In the genomic region with DNA sequence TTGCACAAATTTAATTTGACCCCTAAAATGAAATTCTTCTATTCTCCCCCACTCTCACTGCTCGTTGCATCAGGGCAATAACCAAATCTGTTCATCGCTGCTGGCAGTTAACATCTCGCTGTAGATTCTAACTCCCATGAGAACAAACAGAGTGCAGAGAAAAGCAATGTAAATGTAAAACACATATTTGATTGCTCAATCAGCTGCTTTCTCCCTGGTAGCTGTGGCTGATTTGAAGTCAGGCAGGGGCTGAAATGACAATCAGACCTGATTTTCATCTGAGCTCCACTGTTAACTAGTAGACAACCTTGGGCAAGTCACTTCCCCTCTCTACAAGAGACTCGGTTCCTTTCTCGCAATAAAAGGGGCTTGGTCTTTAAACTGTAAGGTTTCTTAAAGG, we compare ENCODE assay signal across 23 cellular contexts.
DNase-seq lines count a peak whose midpoint lies in the region; ATAC-seq and TF ChIP-seq lines count a peak whose summit lies in the region.
"Had no signal": no experiment of that assay in that cellular context is flagged by ENCODE, and none has a peak within 500 bp of the region (broad histone marks: within the 10 kb centered on the region; RNA-seq: fewer than 3 reads in every experiment).

No MANE protein-coding gene starts in this region.

- no peaks in the 10 kb centered on the region for H4K20me1 ChIP-seq in IMR-90 (ENCODE audit: insufficient read depth, low read length)
- H4K20me1 ChIP-seq: BLaER1 treated with 17β-estradiol and CSF1 and Interleukin-3, amounts not matched to agents 10 nM and 100 nM had no signal

- no peak overlapping the region for H2BK5ac ChIP-seq in IMR-90 (ENCODE audit: low read depth, low read length, poor library complexity, severe bottlenecking)

- H3K56ac ChIP-seq in IMR-90 (ENCODE audit: extremely low read depth, insufficient read depth, low read length): no peak overlapping the region

- H3K27me3 ChIP-seq in IMR-90 (ENCODE audit: control insufficient read depth, insufficient read depth, low read length): no peaks in the 10 kb centered on the region
- H3K27me3 ChIP-seq: BLaER1 treated with 17β-estradiol and CSF1 and Interleukin-3, amounts not matched to agents 10 nM and 100 nM had no signal

- WGBS in IMR-90 (ENCODE audit: extremely low coverage in 2 of 2, insufficient read length in 1 of 2), 2 experiments: 100% methylated on average over 1 of the region's 5 CpGs; no CpG with 5 or more reads in 1 of the 2 experiments

- no peak for ATAC-seq in IMR-90 (ENCODE audit: low read depth)
- ATAC-seq in WTC11: no peak
- ATAC-seq: A549, GM12878 had no signal

- peaks cover 10% of the 10 kb centered on the region for H3K4me1 Mint-ChIP-seq in glutamatergic neuron (ENCODE audit: low read depth, unreplicated experiment)
- no peaks in the 10 kb centered on the region for H3K4me1 Mint-ChIP-seq in WTC11
- H3K4me1 Mint-ChIP-seq: CD8-positive, alpha-beta memory T cell had no signal

- H3K27ac ChIP-seq in IMR-90 (ENCODE audit: insufficient read depth, low read length): no peak overlapping the region
- H3K27ac ChIP-seq: BLaER1 treated with 17β-estradiol and CSF1 and Interleukin-3, amounts not matched to agents 10 nM and 100 nM had no signal

- in situ Hi-C loops in IMR-90 (cut with MboI; ENCODE audit: low sequenced_read_pairs): no loop called here

- no peak for TF ChIP-seq POLR2A in IMR-90 (IDR thresholded peaks at IDR 0.05; ENCODE audit: low read depth, low read length)

- DNase-seq in NCI-H526 (lab: John Stamatoyannopoulos, UW): peak; percentile 10 to 15
- DNase-seq in NCI-H526 treated with DMSO at 0.1 percent for 48 hours (lab: John Stamatoyannopoulos, UW): no peak
- DNase-seq in IMR-90: no peak
- DNase-seq in glutamatergic neuron: no peak
- no peak for DNase-seq in WTC11 (ENCODE audit: low spot score)
- no peak for DNase-seq in foreskin melanocyte
- DNase-seq in SHP77 treated with DMSO at 0.1 percent for 48 hours (lab: John Stamatoyannopoulos, UW): no peak
- DNase-seq: 8988T; ACHN; AML-193; BE2C; CD4-positive, alpha-beta T cell; CD8-positive, alpha-beta memory T cell; DMS 273 treated with DMSO at 0.1 percent for 48 hours; EL; GDM1; GOT3; HFFc6 had no signal

- H3K27me3 Mint-ChIP-seq in glutamatergic neuron (ENCODE audit: unreplicated experiment) (no peaks in the 10 kb centered on the region), WTC11 (ENCODE audit: low read depth) (no peaks in the 10 kb centered on the region; the same call in none of the 2 replicates)

- H3K4me3 Mint-ChIP-seq in glutamatergic neuron (ENCODE audit: unreplicated experiment) (peak overlapping the region; percentile 39), WTC11 (no peak overlapping the region)
- H3K4me3 Mint-ChIP-seq: CD14-positive monocyte; CD4-positive, alpha-beta T cell; CD8-positive, alpha-beta memory T cell; HFFc6 had no signal

- no peak overlapping the region for H3K23ac ChIP-seq in IMR-90 (ENCODE audit: low read depth, low read length)

- H2BK15ac ChIP-seq in IMR-90 (ENCODE audit: low read depth, low read length): no peak overlapping the region

- H3K9me3 ChIP-seq in IMR-90 (ENCODE audit: control insufficient read depth, insufficient read depth, low read length): no peaks in the 10 kb centered on the region
- H3K9me3 ChIP-seq: A549; BE2C; BLaER1 treated with 17β-estradiol and CSF1 and Interleukin-3, amounts not matched to agents 10 nM and 100 nM; HAP-1 had no signal

- no TSS peak for BruUV-seq in IMR-90 (replicated peaks; lab: Mats Ljungman, UMichigan)

- H3K14ac ChIP-seq in IMR-90 (replicated peaks; ENCODE audit: low read depth, low read length): no peak overlapping the region

- no peaks in the 10 kb centered on the region for H3K36me3 ChIP-seq in IMR-90 (ENCODE audit: control insufficient read depth, insufficient read depth, low read length)
- H3K36me3 ChIP-seq: BE2C; BLaER1 treated with 17β-estradiol and CSF1 and Interleukin-3, amounts not matched to agents 10 nM and 100 nM; HAP-1 had no signal

- H3K27ac Mint-ChIP-seq in glutamatergic neuron (ENCODE audit: unreplicated experiment) (peak overlapping the region; percentile 46), WTC11 (no peak overlapping the region)
- H3K27ac Mint-ChIP-seq: CD4-positive, alpha-beta T cell; CD8-positive, alpha-beta memory T cell; HFFc6 had no signal

- dilution Hi-C loops in IMR-90 (cut with HindIII; ENCODE audit: low sequenced_read_pairs, unreplicated experiment): no loop called here

- TF ChIP-seq CTCF in IMR-90 (conservative IDR thresholded peaks at IDR 0.05; ENCODE audit: low read depth, low read length) (no peak), glutamatergic neuron (IDR thresholded peaks at IDR 0.05; ENCODE audit: partially characterized antibody, unreplicated experiment) (no peak), WTC11 (IDR thresholded peaks at IDR 0.05) (no peak)

- H3K4ac ChIP-seq in IMR-90 (ENCODE audit: low read depth, low read length): no peak overlapping the region

- no peak overlapping the region for H4K91ac ChIP-seq in IMR-90 (ENCODE audit: insufficient read depth, low read depth, low read length)

- no peak overlapping the region for H3K4me2 ChIP-seq in IMR-90 (ENCODE audit: low read depth, low read length)
- H3K4me2 ChIP-seq: A549; BLaER1 treated with 17β-estradiol and CSF1 and Interleukin-3, amounts not matched to agents 10 nM and 100 nM had no signal

- no peak overlapping the region for H3K18ac ChIP-seq in IMR-90 (ENCODE audit: low read depth, low read length)

- H4K8ac ChIP-seq in IMR-90 (ENCODE audit: low read depth in 2 of 2, low read length in 2 of 2): no peak overlapping the region

- H3K36me3 Mint-ChIP-seq in glutamatergic neuron (ENCODE audit: unreplicated experiment) (no peaks in the 10 kb centered on the region), WTC11 (no peaks in the 10 kb centered on the region)
- H3K36me3 Mint-ChIP-seq: CD14-positive monocyte; CD8-positive, alpha-beta memory T cell had no signal

- H3K9me3 Mint-ChIP-seq in glutamatergic neuron (ENCODE audit: unreplicated experiment) (no peaks in the 10 kb centered on the region), WTC11 (no peaks in the 10 kb centered on the region)
- H3K9me3 Mint-ChIP-seq: CD4-positive, alpha-beta T cell; HFFc6 had no signal

- no peaks in the 10 kb centered on the region for H3K9me1 ChIP-seq in IMR-90 (ENCODE audit: insufficient read depth, low read length)

- no peak overlapping the region for H3K4me3 ChIP-seq in IMR-90 (ENCODE audit: insufficient read depth, low read depth, low read length)
- H3K4me3 ChIP-seq: A549; BLaER1 treated with 17β-estradiol and CSF1 and Interleukin-3, amounts not matched to agents 10 nM and 100 nM; GM12878; HAP-1 had no signal

- H2AK5ac ChIP-seq in IMR-90 (ENCODE audit: low read depth, low read length): no peak overlapping the region

- TF ChIP-seq RAD21 in IMR-90 (IDR thresholded peaks at IDR 0.05; ENCODE audit: low read length): no peak

- intact Hi-C loops in IMR-90 (cut with micrococcal nuclease): no loop called here

- no peaks in the 10 kb centered on the region for H3K79me1 ChIP-seq in IMR-90 (ENCODE audit: low read depth in 1 of 2, low read length in 2 of 2)

- H4K5ac ChIP-seq in IMR-90 (ENCODE audit: low read depth, low read length): no peak overlapping the region

- no peak overlapping the region for H3K9ac ChIP-seq in IMR-90 (ENCODE audit: low read depth, low read length)
- H3K9ac ChIP-seq: BLaER1 treated with 17β-estradiol and CSF1 and Interleukin-3, amounts not matched to agents 10 nM and 100 nM had no signal

- H2AFZ ChIP-seq in IMR-90 (replicated peaks; ENCODE audit: low read length, poor library complexity): no peak overlapping the region

- CTCF ChIA-PET in IMR-90 (lab: Yijun Ruan, JAX) (interaction anchor here (0.7 kb wide), 1 partner anchor 100 kb away, joined by 3 read pairs; no protein-coding TSS in a partner anchor), WTC11 (lab: Charles Lee) (no interaction called here)

- no peaks in the 10 kb centered on the region for H3K4me1 ChIP-seq in IMR-90 (ENCODE audit: control insufficient read depth, insufficient read depth, low read length)
- H3K4me1 ChIP-seq: A549, BE2C, HAP-1 had no signal

- H2BK120ac ChIP-seq in IMR-90 (ENCODE audit: low read depth, low read length): no peak overlapping the region

- no peak overlapping the region for H2BK20ac ChIP-seq in IMR-90 (ENCODE audit: low read depth, low read length)

- POLR2A ChIA-PET in IMR-90 (lab: Charles Lee; ENCODE audit: unreplicated experiment): no interaction called here
- POLR2A ChIA-PET in WTC11 (lab: Charles Lee): interaction anchor here (0.7 kb wide), 1 partner anchor 556 kb away, joined by 3 read pairs; no protein-coding TSS in a partner anchor

- no peak overlapping the region for H2AK9ac ChIP-seq in IMR-90 (replicated peaks; ENCODE audit: low read depth, low read length, poor library complexity)

TF ChIP-seq in IMR-90, 13 proteins besides CTCF, POLR2A, EP300 and RAD21 (continues in another document):
- TF ChIP-seq FOS (IDR thresholded peaks at IDR 0.05; ENCODE audit: low read depth, low read length) (no peak), BHLHE40 (IDR thresholded peaks at IDR 0.05; ENCODE audit: low read depth, low read length) (no peak), MXI1 (IDR thresholded peaks at IDR 0.05; ENCODE audit: borderline replicate concordance, low read depth, low read length) (no peak), RFX5 (IDR thresholded peaks at IDR 0.05; ENCODE audit: low read depth, low read length) (no peak)
- TF ChIP-seq, protein P1, sequence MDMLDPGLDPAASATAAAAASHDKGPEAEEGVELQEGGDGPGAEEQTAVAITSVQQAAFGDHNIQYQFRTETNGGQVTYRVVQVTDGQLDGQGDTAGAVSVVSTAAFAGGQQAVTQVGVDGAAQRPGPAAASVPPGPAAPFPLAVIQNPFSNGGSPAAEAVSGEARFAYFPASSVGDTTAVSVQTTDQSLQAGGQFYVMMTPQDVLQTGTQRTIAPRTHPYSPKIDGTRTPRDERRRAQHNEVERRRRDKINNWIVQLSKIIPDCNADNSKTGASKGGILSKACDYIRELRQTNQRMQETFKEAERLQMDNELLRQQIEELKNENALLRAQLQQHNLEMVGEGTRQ (IDR thresholded peaks at IDR 0.05; ENCODE audit: low read depth, low read length): no peak

TF ChIP-seq in WTC11, 78 proteins besides CTCF, POLR2A, EP300 and RAD21 (continues in another document):
- no peak for TF ChIP-seq RELA (CRISPR knock-in tag; IDR thresholded peaks at IDR 0.05; ENCODE audit: borderline replicate concordance)
- TF ChIP-seq NR2C2 (CRISPR knock-in tag; IDR thresholded peaks at IDR 0.05): no peak
- TF ChIP-seq TEAD4 (CRISPR knock-in tag; IDR thresholded peaks at IDR 0.05): no peak
- no peak for TF ChIP-seq CREM (CRISPR knock-in tag; IDR thresholded peaks at IDR 0.05)
- TF ChIP-seq, protein P2, sequence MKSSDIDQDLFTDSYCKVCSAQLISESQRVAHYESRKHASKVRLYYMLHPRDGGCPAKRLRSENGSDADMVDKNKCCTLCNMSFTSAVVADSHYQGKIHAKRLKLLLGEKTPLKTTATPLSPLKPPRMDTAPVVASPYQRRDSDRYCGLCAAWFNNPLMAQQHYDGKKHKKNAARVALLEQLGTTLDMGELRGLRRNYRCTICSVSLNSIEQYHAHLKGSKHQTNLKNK (CRISPR knock-in tag; IDR thresholded peaks at IDR 0.05): no peak
- TF ChIP-seq ZNF396 (CRISPR knock-in tag; IDR thresholded peaks at IDR 0.05; ENCODE audit: borderline replicate concordance): no peak

Comparison
In these comparisons a context has a peak if more than half of its experiments do, and no peak if none do; other contexts are left out.
1. DNase-seq: peak in NCI-H526 (2 of 2); none in NCI-H526 treated with DMSO at 0.1 percent for 48 hours (single experiment), IMR-90 (single experiment), glutamatergic neuron (single experiment), WTC11 (single experiment), foreskin melanocyte (single experiment) and SHP77 treated with DMSO at 0.1 percent for 48 hours (single experiment).